19 cellular contexts compared by ENCODE assay signal in the genomic region with DNA sequence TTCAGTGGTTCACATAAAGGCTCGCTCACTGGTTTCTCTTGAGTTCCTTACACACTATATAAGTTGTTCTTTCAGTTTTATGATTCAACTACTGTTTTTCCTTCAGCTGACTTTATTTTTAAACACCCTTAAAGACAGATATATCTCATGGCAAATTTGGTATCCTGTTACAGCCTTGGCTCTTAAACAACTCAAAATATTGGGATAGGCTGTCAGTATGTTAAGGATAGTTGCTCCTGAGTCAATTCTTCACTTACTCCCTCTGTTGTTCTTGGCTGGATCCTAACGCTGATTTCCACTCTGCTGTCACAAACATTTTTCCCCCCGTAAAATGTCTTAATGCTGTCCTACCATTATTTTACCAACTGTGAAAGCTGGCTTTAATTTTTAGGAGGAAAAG. TPM values are rescaled to one million over a fixed set of nuclear protein-coding genes. Genes with fewer than 3 reads are reported as not detected.
DNase-seq lines count a peak whose midpoint lies in the region; ATAC-seq, FAIRE-seq and TF ChIP-seq lines count a peak whose summit lies in the region.
"Had no signal": no experiment of that assay in that cellular context is flagged by ENCODE, and none has a peak within 500 bp of the region (broad histone marks: within the 10 kb centered on the region; RNA-seq: fewer than 3 reads in every experiment).

No MANE protein-coding gene starts in this region.

- intact Hi-C loops in dendritic cell treated with granulocyte-macrophage colony-stimulating factor and Interleukin-4, amounts not matched to agents 40 ng/mL and 50 ng/mL, for 4 days (cut with micrococcal nuclease): no loop called here
- intact Hi-C loops in head of caudate nucleus (cut with DNase I) (no loop called here), pancreas (cut with DNase I) (no loop called here)

- H3K27me3 ChIP-seq in pancreas: no peaks in the 10 kb centered on the region
- H3K27me3 ChIP-seq: breast epithelium, hepatocyte, transverse colon had no signal

- H3K9me3 ChIP-seq in SK-N-MC (ENCODE audit: low read depth, low read length): no peaks in the 10 kb centered on the region
- H3K9me3 ChIP-seq in pancreas: no peaks in the 10 kb centered on the region
- H3K9me3 ChIP-seq: breast epithelium, transverse colon had no signal

- H3K4me1 ChIP-seq in pancreas: peaks cover 0 to 14% (median 6%) of the 10 kb centered on the region in 3 donors
- H3K4me1 ChIP-seq: breast epithelium had no signal

- FAIRE-seq in pancreas (lab: Jason Lieb, UNC): no peak
- FAIRE-seq: endometrium, RCC 7860 had no signal

- 76 to 87% methylated on average over 3 of the region's 3 CpGs for WGBS in pancreas, 2 donors

- H3K9me3 Mint-ChIP-seq in dendritic cell treated with granulocyte-macrophage colony-stimulating factor and Interleukin-4, amounts not matched to agents 40 ng/mL and 50 ng/mL, for 4 days: no peaks in the 10 kb centered on the region
- no peaks in the 10 kb centered on the region for H3K9me3 Mint-ChIP-seq in memory B cell
- H3K9me3 Mint-ChIP-seq: naive B cell had no signal

- H3K27me3 Mint-ChIP-seq in dendritic cell treated with granulocyte-macrophage colony-stimulating factor and Interleukin-4, amounts not matched to agents 40 ng/mL and 50 ng/mL, for 4 days: no peaks in the 10 kb centered on the region
- H3K27me3 Mint-ChIP-seq in memory B cell: no peaks in the 10 kb centered on the region
- H3K27me3 Mint-ChIP-seq: naive B cell had no signal

- H3K4me3 Mint-ChIP-seq in dendritic cell treated with granulocyte-macrophage colony-stimulating factor and Interleukin-4, amounts not matched to agents 40 ng/mL and 50 ng/mL, for 4 days: no peak overlapping the region
- no peak overlapping the region for H3K4me3 Mint-ChIP-seq in memory B cell
- H3K4me3 Mint-ChIP-seq: naive B cell had no signal

- H3K27ac ChIP-seq in SK-N-MC (peak overlapping the region; percentile 71), pancreas (no peak overlapping the region)
- H3K27ac ChIP-seq: hepatocyte, VCaP had no signal

- POLR2A ChIA-PET in AG04449 (lab: Yijun Ruan, JAX): interaction anchor here (1.2 kb wide), 1 partner anchor 19 kb away, joined by 3 read pairs; the partner anchor contains the start of gene TRIM13

- H3K4me3 ChIP-seq in AG04449 (ENCODE audit: low read depth, low read length) (no peak overlapping the region), SK-N-MC (no peak overlapping the region), pancreas (no peak overlapping the region)
- H3K4me3 ChIP-seq: breast epithelium, GM23248, hepatocyte, transverse colon had no signal

- TF ChIP-seq CTCF in AG04449 (IDR thresholded peaks at IDR 0.05; ENCODE audit: insufficient read depth, low read length, missing control alignments): no peak
- no peak for TF ChIP-seq CTCF in pancreas (IDR thresholded peaks at IDR 0.05)

- H3K27ac Mint-ChIP-seq in dendritic cell treated with granulocyte-macrophage colony-stimulating factor and Interleukin-4, amounts not matched to agents 40 ng/mL and 50 ng/mL, for 4 days: peak overlapping the region; percentile 44
- peak overlapping the region; percentile 84 for H3K27ac Mint-ChIP-seq in memory B cell

- CTCF ChIA-PET in AG04449 (lab: Yijun Ruan, JAX): interaction anchor here (2.7 kb wide), 1 partner anchor 19 kb away, joined by 16 read pairs; the partner anchor contains the start of gene TRIM13

- peaks cover 11% of the 10 kb centered on the region for H3K4me1 Mint-ChIP-seq in dendritic cell treated with granulocyte-macrophage colony-stimulating factor and Interleukin-4, amounts not matched to agents 40 ng/mL and 50 ng/mL, for 4 days (ENCODE audit: low read depth)
- peaks cover 18% of the 10 kb centered on the region for H3K4me1 Mint-ChIP-seq in memory B cell

- H3K36me3 Mint-ChIP-seq in dendritic cell treated with granulocyte-macrophage colony-stimulating factor and Interleukin-4, amounts not matched to agents 40 ng/mL and 50 ng/mL, for 4 days (ENCODE audit: low read depth): peaks cover 70% of the 10 kb centered on the region
- peaks cover 29% of the 10 kb centered on the region for H3K36me3 Mint-ChIP-seq in memory B cell

- H3K9ac ChIP-seq in SK-N-MC (ENCODE audit: insufficient read length): no peak overlapping the region

- peaks cover 64% of the 10 kb centered on the region for H3K36me3 ChIP-seq in SK-N-MC (ENCODE audit: insufficient read depth, low read length)
- H3K36me3 ChIP-seq in pancreas: peaks cover 0 to 7% (median 0%) of the 10 kb centered on the region in 3 donors
- H3K36me3 ChIP-seq: breast epithelium had no signal

- DNase-seq in AG04449 (ENCODE audit: low read depth, low spot score) (peak; percentile 33), SK-N-MC (ENCODE audit: low read depth, low spot score) (no peak), memory B cell (ENCODE audit: low spot score in 2 of 2) (no peak), head of caudate nucleus (no peak), pancreas (no peak), A172 (ENCODE audit: low spot score) (no peak)
- DNase-seq: DMS 273 treated with DMSO at 0.1 percent for 48 hours, GM23248, left colon, naive B cell, NCI-H82, transverse colon had no signal

- no peak for ATAC-seq in memory B cell (ENCODE audit: low read depth)
- ATAC-seq in HG03108 (IDR thresholded peaks at IDR 0.05; ENCODE audit: unreplicated experiment): no peak
- no peak for ATAC-seq in pancreas
- ATAC-seq: left colon had no signal

RNA-seq across cellular contexts. Expression of gene KCNRG, which starts 1.2 kb away (rescaled TPM):
- total RNA-seq in pancreas: under 1 TPM in 5 of 6 donors, not detected in 1; 0.16 to 0.52 (median 0.19) TPM
- polyA plus RNA-seq in pancreas: under 1 TPM; 0.30 to 0.40 TPM
- 0.47 and 2.6 TPM in 2 replicates for total RNA-seq in A172 (2014; rRNA removed; shearing (Covaris generic))

RNA-seq across cellular contexts. Expression of gene TRIM13, which starts 19.6 kb away (rescaled TPM):
- total RNA-seq in pancreas: 10 to 100 TPM in 1 of 6 donors, 1 to 10 TPM in 5; 7.2 to 17.0 (median 8.9) TPM
- 10 to 100 TPM in 1 of 2 donors, 1 to 10 TPM in 1; 8.9 to 19.7 TPM for polyA plus RNA-seq in pancreas
- total RNA-seq in A172 (2014; rRNA removed; shearing (Covaris generic)): 26.8 and 28.6 TPM in 2 replicates
